ENCODE assay signal across 1 cellular context in genomic region chr1:94579876-94580294, GRCh38.
TF ChIP-seq lines count a peak whose summit lies in the region.

No MANE protein-coding gene starts in this region.

TF ChIP-seq in HepG2, 621 proteins besides CTCF, POLR2A, EP300 and RAD21 (continued from another document and continues in another):
- no peak for TF ChIP-seq AKNA (CRISPR knock-in tag; IDR thresholded peaks at IDR 0.05; ENCODE audit: borderline replicate concordance)
- TF ChIP-seq ZNF567 (CRISPR knock-in tag; IDR thresholded peaks at IDR 0.05; ENCODE audit: borderline replicate concordance), result no peak
- no peak for TF ChIP-seq ZBTB2 (CRISPR knock-in tag; IDR thresholded peaks at IDR 0.05; ENCODE audit: low read depth)
- TF ChIP-seq BATF2 (CRISPR knock-in tag; IDR thresholded peaks at IDR 0.05), result no peak
- no peak for TF ChIP-seq DMAP1 (CRISPR knock-in tag; IDR thresholded peaks at IDR 0.05)
- no peak for TF ChIP-seq SMYD3 (CRISPR knock-in tag; IDR thresholded peaks at IDR 0.05)
- TF ChIP-seq ZNF720 (CRISPR knock-in tag; IDR thresholded peaks at IDR 0.05), result no peak
- TF ChIP-seq ZNF800 (CRISPR knock-in tag; IDR thresholded peaks at IDR 0.05), result no peak
- TF ChIP-seq TFAP4 (IDR thresholded peaks at IDR 0.05; ENCODE audit: borderline replicate concordance, low read depth), result 0 out of 2 replicates have a peak, but pooled peaks have one; percentile 15
- TF ChIP-seq TAF15 (IDR thresholded peaks at IDR 0.05; ENCODE audit: low read depth, low read length, poor library complexity, severe bottlenecking), result no peak
- no peak for TF ChIP-seq MLX (CRISPR knock-in tag; IDR thresholded peaks at IDR 0.05)
- TF ChIP-seq FOSL2 (CRISPR knock-in tag; IDR thresholded peaks at IDR 0.05), result peak; percentile 74
- TF ChIP-seq MBNL3 (CRISPR knock-in tag; conservative IDR thresholded peaks at IDR 0.05), result no peak
- no peak for TF ChIP-seq ZBTB4 (CRISPR knock-in tag; IDR thresholded peaks at IDR 0.05; ENCODE audit: borderline replicate concordance)
- peak; percentile 64 to 80 for TF ChIP-seq MAFK (conservative IDR thresholded peaks at IDR 0.05 in 1 of 2, IDR thresholded peaks at IDR 0.05 in 1 of 2; ENCODE audit: low read length in 2 of 2)
- 0 out of 2 replicates have a peak, but pooled peaks have one; percentile 10 for TF ChIP-seq SALL1 (CRISPR knock-in tag; IDR thresholded peaks at IDR 0.05)
- no peak for TF ChIP-seq ZFP1 (CRISPR knock-in tag; IDR thresholded peaks at IDR 0.05)
- no peak for TF ChIP-seq POLR2AphosphoS2 (IDR thresholded peaks at IDR 0.05; ENCODE audit: low read depth, low read length)
- peak; percentile 75; the same call in 1 of the 2 replicates for TF ChIP-seq NFE2 (CRISPR knock-in tag; IDR thresholded peaks at IDR 0.05)
- TF ChIP-seq ZNF83 (CRISPR knock-in tag; IDR thresholded peaks at IDR 0.05; ENCODE audit: borderline replicate concordance), result no peak
- TF ChIP-seq YY1 (IDR thresholded peaks at IDR 0.05; ENCODE audit: insufficient read depth, insufficient replicate concordance, low read depth, low read length), result peak; percentile 39
- no peak for TF ChIP-seq ZFY (CRISPR knock-in tag; IDR thresholded peaks at IDR 0.05)
- TF ChIP-seq ZNF501 (CRISPR knock-in tag; IDR thresholded peaks at IDR 0.05), result 0 out of 2 replicates have a peak, but pooled peaks have one; percentile 27
- no peak for TF ChIP-seq FUBP1 (CRISPR knock-in tag; IDR thresholded peaks at IDR 0.05; ENCODE audit: borderline replicate concordance)
- no peak for TF ChIP-seq TRIM24 (CRISPR knock-in tag; IDR thresholded peaks at IDR 0.05)
- no peak for TF ChIP-seq ZNF549 (CRISPR knock-in tag; IDR thresholded peaks at IDR 0.05)
- TF ChIP-seq NFYC (CRISPR knock-in tag; IDR thresholded peaks at IDR 0.05), result no peak
- no peak for TF ChIP-seq MLXIP (CRISPR knock-in tag; IDR thresholded peaks at IDR 0.05; ENCODE audit: borderline replicate concordance)
